ENCODE assay signal across 18 cellular contexts in the genomic region with DNA sequence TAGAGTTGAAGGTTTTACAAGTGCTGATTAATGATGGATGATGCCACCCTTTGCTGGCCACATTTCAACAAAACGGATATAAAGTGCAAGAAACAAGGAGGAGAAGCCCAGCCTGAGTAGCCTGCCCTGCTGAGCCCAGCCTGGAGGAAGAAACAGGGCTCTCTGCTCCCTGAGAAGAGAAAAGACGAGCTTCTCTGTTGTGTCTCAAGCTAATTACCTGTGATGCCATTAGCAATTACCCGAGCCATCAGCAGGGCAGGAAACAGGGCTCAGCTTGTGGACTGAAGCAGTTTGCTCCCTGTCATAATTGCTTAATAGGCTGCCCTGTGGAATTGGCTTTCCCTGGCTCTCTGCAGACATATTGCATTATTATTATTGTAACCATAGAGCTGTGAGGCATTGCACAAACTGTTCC.
"Had no signal": no experiment of that assay in that cellular context is flagged by ENCODE, and none has a peak within 500 bp of the region (broad histone marks: within the 10 kb centered on the region; RNA-seq: fewer than 3 reads in every experiment).

No MANE protein-coding gene starts in this region.

- H3K4me1 ChIP-seq: lower lobe of right lung, prostate gland, right lobe of liver, transverse colon had no signal

- H3K4me3 ChIP-seq: lower lobe of right lung, prostate gland, right lobe of liver, transverse colon had no signal

- H3K9me3 ChIP-seq: lower lobe of right lung, prostate gland, right lobe of liver had no signal

- H3K27me3 ChIP-seq: brain microvascular endothelial cell, right lobe of liver, transverse colon had no signal

- H3K36me3 ChIP-seq: brain microvascular endothelial cell, lower lobe of right lung, prostate gland, right lobe of liver, transverse colon had no signal

- H3K36me3 Mint-ChIP-seq: activated CD4-positive, alpha-beta memory T cell treated with anti-CD3 and anti-CD28 coated beads for 36 hours; activated naive CD8-positive, alpha-beta T cell treated with anti-CD3 and anti-CD28 coated beads for 36 hours; naive B cell; stimulated activated naive B cell treated with anti-CD40 and anti-IgM and Interleukin-4, amounts not matched to agents 10 μg/mL and 1 μg/mL and 100 μg/mL, for 72 hours had no signal

- H3K27me3 Mint-ChIP-seq: activated CD4-positive, alpha-beta memory T cell treated with anti-CD3 and anti-CD28 coated beads for 36 hours; activated naive CD8-positive, alpha-beta T cell treated with anti-CD3 and anti-CD28 coated beads for 36 hours; naive B cell; stimulated activated naive B cell treated with anti-CD40 and anti-IgM and Interleukin-4, amounts not matched to agents 10 μg/mL and 1 μg/mL and 100 μg/mL, for 72 hours had no signal

- H3K27ac ChIP-seq: brain microvascular endothelial cell, lower lobe of right lung, prostate gland, right lobe of liver, transverse colon had no signal

- DNase-seq: activated CD4-positive, alpha-beta memory T cell treated with anti-CD3 and anti-CD28 coated beads for 36 hours; activated gamma-delta T cell treated with Interleukin-2 at 50 U/mL for 16 hours; activated naive CD8-positive, alpha-beta T cell treated with anti-CD3 and anti-CD28 coated beads for 36 hours; activated T-cell treated with anti-CD3 and anti-CD28 coated beads, Interleukin-2, amount 50 U/mL, for 72 hours; brain microvascular endothelial cell; cerebellar nuclear complex; endodermal cell; erythroblast; hypothalamus; lower lobe of right lung; naive B cell; nucleus accumbens; right lobe of liver; stimulated activated CD4-positive, alpha-beta T cell treated with anti-CD3 and anti-CD28 coated beads, Interleukin-1b, Interleukin-23, amount 100 ng/mL, for 48 hours; stimulated activated naive B cell treated with anti-CD40 and anti-IgM and Interleukin-4, amounts not matched to agents 10 μg/mL and 1 μg/mL and 100 μg/mL, for 72 hours; substantia nigra; transverse colon had no signal

- H3K27ac Mint-ChIP-seq: activated CD4-positive, alpha-beta memory T cell treated with anti-CD3 and anti-CD28 coated beads for 36 hours; activated naive CD8-positive, alpha-beta T cell treated with anti-CD3 and anti-CD28 coated beads for 36 hours; activated T-cell treated with anti-CD3 and anti-CD28 coated beads, Interleukin-2, amount 50 U/mL, for 72 hours; endodermal cell; naive B cell; stimulated activated naive B cell treated with anti-CD40 and anti-IgM and Interleukin-4, amounts not matched to agents 10 μg/mL and 1 μg/mL and 100 μg/mL, for 72 hours had no signal

- H3K4me3 Mint-ChIP-seq: activated CD4-positive, alpha-beta memory T cell treated with anti-CD3 and anti-CD28 coated beads for 36 hours; activated naive CD8-positive, alpha-beta T cell treated with anti-CD3 and anti-CD28 coated beads for 36 hours; activated T-cell treated with anti-CD3 and anti-CD28 coated beads, Interleukin-2, amount 50 U/mL, for 72 hours; endodermal cell; naive B cell; stimulated activated naive B cell treated with anti-CD40 and anti-IgM and Interleukin-4, amounts not matched to agents 10 μg/mL and 1 μg/mL and 100 μg/mL, for 72 hours had no signal

- H3K9me3 Mint-ChIP-seq: stimulated activated naive B cell treated with anti-CD40 and anti-IgM and Interleukin-4, amounts not matched to agents 10 μg/mL and 1 μg/mL and 100 μg/mL, for 72 hours had no signal

- H3K4me1 Mint-ChIP-seq: activated naive CD8-positive, alpha-beta T cell treated with anti-CD3 and anti-CD28 coated beads for 36 hours; endodermal cell; naive B cell; stimulated activated naive B cell treated with anti-CD40 and anti-IgM and Interleukin-4, amounts not matched to agents 10 μg/mL and 1 μg/mL and 100 μg/mL, for 72 hours had no signal
